In the genomic region with DNA sequence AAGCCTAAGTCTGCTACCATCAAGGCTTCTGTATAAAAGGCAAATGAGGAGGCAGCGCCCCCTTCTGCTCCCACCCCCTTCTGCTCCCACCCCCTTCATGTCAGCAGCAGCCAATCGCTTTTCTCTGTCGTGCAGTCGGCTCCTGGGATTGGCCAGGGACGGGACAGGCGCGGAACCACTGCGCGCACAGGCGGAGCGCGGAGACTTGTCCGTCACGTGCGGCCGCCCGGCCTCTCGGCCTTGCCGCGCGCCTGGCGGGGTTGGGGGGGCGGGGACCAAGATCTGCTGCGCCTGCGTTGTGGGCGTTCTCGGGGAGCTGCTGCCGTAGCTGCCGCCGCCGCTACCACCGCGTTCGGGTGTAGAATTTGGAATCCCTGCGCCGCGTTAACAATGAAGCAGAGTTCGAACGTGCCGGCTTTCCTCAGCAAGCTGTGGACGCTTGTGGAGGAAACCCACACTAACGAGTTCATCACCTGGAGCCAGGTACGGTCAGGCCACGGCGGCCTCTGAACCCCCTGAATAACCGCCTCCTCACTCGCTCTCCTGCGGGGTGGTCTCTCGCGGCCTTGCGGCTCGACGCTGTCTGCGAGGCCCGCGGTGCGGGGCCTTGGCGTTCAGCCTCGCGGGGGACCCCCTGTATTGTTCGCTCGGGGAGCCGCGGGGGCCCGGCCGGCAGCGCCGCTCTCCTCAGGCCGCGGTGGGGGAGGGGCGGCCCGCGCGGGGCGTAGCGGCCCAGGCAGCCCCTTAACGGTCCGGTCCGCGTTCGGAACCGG, we compare ENCODE assay signal across 1 cellular context.
TF ChIP-seq lines count a peak whose summit lies in the region.

A gene with protein sequence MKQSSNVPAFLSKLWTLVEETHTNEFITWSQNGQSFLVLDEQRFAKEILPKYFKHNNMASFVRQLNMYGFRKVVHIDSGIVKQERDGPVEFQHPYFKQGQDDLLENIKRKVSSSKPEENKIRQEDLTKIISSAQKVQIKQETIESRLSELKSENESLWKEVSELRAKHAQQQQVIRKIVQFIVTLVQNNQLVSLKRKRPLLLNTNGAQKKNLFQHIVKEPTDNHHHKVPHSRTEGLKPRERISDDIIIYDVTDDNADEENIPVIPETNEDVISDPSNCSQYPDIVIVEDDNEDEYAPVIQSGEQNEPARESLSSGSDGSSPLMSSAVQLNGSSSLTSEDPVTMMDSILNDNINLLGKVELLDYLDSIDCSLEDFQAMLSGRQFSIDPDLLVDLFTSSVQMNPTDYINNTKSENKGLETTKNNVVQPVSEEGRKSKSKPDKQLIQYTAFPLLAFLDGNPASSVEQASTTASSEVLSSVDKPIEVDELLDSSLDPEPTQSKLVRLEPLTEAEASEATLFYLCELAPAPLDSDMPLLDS (plus strand): TSS at position 305 of the 773 bp plus-strand sequence. CDS start 86 bp downstream, at position 391.

TF ChIP-seq in HepG2, 621 proteins besides CTCF, POLR2A, EP300 and RAD21 (continued from another document and continues in another):
- TF ChIP-seq, protein P1, sequence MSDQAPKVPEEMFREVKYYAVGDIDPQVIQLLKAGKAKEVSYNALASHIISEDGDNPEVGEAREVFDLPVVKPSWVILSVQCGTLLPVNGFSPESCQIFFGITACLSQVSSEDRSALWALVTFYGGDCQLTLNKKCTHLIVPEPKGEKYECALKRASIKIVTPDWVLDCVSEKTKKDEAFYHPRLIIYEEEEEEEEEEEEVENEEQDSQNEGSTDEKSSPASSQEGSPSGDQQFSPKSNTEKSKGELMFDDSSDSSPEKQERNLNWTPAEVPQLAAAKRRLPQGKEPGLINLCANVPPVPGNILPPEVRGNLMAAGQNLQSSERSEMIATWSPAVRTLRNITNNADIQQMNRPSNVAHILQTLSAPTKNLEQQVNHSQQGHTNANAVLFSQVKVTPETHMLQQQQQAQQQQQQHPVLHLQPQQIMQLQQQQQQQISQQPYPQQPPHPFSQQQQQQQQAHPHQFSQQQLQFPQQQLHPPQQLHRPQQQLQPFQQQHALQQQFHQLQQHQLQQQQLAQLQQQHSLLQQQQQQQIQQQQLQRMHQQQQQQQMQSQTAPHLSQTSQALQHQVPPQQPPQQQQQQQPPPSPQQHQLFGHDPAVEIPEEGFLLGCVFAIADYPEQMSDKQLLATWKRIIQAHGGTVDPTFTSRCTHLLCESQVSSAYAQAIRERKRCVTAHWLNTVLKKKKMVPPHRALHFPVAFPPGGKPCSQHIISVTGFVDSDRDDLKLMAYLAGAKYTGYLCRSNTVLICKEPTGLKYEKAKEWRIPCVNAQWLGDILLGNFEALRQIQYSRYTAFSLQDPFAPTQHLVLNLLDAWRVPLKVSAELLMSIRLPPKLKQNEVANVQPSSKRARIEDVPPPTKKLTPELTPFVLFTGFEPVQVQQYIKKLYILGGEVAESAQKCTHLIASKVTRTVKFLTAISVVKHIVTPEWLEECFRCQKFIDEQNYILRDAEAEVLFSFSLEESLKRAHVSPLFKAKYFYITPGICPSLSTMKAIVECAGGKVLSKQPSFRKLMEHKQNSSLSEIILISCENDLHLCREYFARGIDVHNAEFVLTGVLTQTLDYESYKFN (CRISPR knock-in tag; conservative IDR thresholded peaks at IDR 0.05), result peak; percentile 43
- TF ChIP-seq ZNF224 (CRISPR knock-in tag; IDR thresholded peaks at IDR 0.05) (no peak), ZNF10 (CRISPR knock-in tag; IDR thresholded peaks at IDR 0.05; ENCODE audit: borderline replicate concordance, low read depth) (no peak), KLF9 (CRISPR knock-in tag; IDR thresholded peaks at IDR 0.05; ENCODE audit: low read depth) (no peak), MZF1 (CRISPR knock-in tag; IDR thresholded peaks at IDR 0.05; ENCODE audit: borderline replicate concordance) (0 out of 2 replicates have a peak, but pooled peaks have one; percentile 48), ZNF629 (CRISPR knock-in tag; conservative IDR thresholded peaks at IDR 0.05) (0 out of 2 replicates have a peak, but pooled peaks have one; percentile 8), IKZF1 (IDR thresholded peaks at IDR 0.05) (no peak), KDM1A (CRISPR knock-in tag; IDR thresholded peaks at IDR 0.05) (no peak), ZNF549 (CRISPR knock-in tag; IDR thresholded peaks at IDR 0.05) (peak; percentile 50; the same call in 1 of the 2 replicates), ZNF598 (CRISPR knock-in tag; IDR thresholded peaks at IDR 0.05; ENCODE audit: borderline replicate concordance) (peak; percentile 69; the same call in 1 of the 2 replicates), ZNF709 (CRISPR knock-in tag; IDR thresholded peaks at IDR 0.05) (0 out of 2 replicates have a peak, but pooled peaks have one; percentile 53), BCL6 (CRISPR knock-in tag; IDR thresholded peaks at IDR 0.05) (peak; percentile 32; the same call in 1 of the 2 replicates), ZNF101 (CRISPR knock-in tag; IDR thresholded peaks at IDR 0.05; ENCODE audit: borderline replicate concordance, low read depth) (no peak), ZNF781 (CRISPR knock-in tag; IDR thresholded peaks at IDR 0.05; ENCODE audit: borderline replicate concordance, not compliant biosample characterization) (peak; percentile 25), MXI1 (IDR thresholded peaks at IDR 0.05; ENCODE audit: borderline replicate concordance, low read depth, low read length) (peak; percentile 78; the same call in 1 of the 3 replicates), HDAC2 (CRISPR knock-in tag; IDR thresholded peaks at IDR 0.05) (peak; percentile 51), ISX (CRISPR knock-in tag; conservative IDR thresholded peaks at IDR 0.05) (0 out of 2 replicates have a peak, but pooled peaks have one; percentile 51), ZNF232 (CRISPR knock-in tag; IDR thresholded peaks at IDR 0.05; ENCODE audit: borderline replicate concordance) (peak; percentile 89; the same call in 1 of the 2 replicates), ZNF570 (CRISPR knock-in tag; IDR thresholded peaks at IDR 0.05; ENCODE audit: borderline replicate concordance) (no peak)
- TF ChIP-seq, protein P2, sequence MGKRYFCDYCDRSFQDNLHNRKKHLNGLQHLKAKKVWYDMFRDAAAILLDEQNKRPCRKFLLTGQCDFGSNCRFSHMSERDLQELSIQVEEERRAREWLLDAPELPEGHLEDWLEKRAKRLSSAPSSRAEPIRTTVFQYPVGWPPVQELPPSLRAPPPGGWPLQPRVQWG (CRISPR knock-in tag; IDR thresholded peaks at IDR 0.05; ENCODE audit: borderline replicate concordance, low read depth), result no peak
- TF ChIP-seq, protein P3, sequence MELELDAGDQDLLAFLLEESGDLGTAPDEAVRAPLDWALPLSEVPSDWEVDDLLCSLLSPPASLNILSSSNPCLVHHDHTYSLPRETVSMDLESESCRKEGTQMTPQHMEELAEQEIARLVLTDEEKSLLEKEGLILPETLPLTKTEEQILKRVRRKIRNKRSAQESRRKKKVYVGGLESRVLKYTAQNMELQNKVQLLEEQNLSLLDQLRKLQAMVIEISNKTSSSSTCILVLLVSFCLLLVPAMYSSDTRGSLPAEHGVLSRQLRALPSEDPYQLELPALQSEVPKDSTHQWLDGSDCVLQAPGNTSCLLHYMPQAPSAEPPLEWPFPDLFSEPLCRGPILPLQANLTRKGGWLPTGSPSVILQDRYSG (CRISPR knock-in tag; IDR thresholded peaks at IDR 0.05), result peak; percentile 77
- TF ChIP-seq, protein P4, sequence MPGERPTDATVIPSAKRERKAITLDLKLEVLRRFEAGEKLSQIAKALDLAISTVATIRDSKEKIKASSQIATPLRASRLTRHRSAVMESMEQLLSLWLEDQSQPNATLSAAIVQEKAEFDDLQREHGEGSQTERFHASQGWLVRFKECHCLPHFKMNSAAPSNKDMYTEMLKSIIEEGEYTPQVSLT (CRISPR knock-in tag; IDR thresholded peaks at IDR 0.05; ENCODE audit: borderline replicate concordance, low read depth), result no peak
- TF ChIP-seq, protein P5, sequence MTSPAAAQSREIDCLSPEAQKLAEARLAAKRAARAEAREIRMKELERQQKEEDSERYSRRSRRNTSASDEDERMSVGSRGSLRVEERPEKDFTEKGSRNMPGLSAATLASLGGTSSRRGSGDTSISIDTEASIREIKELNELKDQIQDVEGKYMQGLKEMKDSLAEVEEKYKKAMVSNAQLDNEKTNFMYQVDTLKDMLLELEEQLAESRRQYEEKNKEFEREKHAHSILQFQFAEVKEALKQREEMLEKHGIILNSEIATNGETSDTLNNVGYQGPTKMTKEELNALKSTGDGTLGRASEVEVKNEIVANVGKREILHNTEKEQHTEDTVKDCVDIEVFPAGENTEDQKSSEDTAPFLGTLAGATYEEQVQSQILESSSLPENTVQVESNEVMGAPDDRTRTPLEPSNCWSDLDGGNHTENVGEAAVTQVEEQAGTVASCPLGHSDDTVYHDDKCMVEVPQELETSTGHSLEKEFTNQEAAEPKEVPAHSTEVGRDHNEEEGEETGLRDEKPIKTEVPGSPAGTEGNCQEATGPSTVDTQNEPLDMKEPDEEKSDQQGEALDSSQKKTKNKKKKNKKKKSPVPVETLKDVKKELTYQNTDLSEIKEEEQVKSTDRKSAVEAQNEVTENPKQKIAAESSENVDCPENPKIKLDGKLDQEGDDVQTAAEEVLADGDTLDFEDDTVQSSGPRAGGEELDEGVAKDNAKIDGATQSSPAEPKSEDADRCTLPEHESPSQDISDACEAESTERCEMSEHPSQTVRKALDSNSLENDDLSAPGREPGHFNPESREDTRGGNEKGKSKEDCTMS (CRISPR knock-in tag; conservative IDR thresholded peaks at IDR 0.05), result no peak
- TF ChIP-seq, protein P6, sequence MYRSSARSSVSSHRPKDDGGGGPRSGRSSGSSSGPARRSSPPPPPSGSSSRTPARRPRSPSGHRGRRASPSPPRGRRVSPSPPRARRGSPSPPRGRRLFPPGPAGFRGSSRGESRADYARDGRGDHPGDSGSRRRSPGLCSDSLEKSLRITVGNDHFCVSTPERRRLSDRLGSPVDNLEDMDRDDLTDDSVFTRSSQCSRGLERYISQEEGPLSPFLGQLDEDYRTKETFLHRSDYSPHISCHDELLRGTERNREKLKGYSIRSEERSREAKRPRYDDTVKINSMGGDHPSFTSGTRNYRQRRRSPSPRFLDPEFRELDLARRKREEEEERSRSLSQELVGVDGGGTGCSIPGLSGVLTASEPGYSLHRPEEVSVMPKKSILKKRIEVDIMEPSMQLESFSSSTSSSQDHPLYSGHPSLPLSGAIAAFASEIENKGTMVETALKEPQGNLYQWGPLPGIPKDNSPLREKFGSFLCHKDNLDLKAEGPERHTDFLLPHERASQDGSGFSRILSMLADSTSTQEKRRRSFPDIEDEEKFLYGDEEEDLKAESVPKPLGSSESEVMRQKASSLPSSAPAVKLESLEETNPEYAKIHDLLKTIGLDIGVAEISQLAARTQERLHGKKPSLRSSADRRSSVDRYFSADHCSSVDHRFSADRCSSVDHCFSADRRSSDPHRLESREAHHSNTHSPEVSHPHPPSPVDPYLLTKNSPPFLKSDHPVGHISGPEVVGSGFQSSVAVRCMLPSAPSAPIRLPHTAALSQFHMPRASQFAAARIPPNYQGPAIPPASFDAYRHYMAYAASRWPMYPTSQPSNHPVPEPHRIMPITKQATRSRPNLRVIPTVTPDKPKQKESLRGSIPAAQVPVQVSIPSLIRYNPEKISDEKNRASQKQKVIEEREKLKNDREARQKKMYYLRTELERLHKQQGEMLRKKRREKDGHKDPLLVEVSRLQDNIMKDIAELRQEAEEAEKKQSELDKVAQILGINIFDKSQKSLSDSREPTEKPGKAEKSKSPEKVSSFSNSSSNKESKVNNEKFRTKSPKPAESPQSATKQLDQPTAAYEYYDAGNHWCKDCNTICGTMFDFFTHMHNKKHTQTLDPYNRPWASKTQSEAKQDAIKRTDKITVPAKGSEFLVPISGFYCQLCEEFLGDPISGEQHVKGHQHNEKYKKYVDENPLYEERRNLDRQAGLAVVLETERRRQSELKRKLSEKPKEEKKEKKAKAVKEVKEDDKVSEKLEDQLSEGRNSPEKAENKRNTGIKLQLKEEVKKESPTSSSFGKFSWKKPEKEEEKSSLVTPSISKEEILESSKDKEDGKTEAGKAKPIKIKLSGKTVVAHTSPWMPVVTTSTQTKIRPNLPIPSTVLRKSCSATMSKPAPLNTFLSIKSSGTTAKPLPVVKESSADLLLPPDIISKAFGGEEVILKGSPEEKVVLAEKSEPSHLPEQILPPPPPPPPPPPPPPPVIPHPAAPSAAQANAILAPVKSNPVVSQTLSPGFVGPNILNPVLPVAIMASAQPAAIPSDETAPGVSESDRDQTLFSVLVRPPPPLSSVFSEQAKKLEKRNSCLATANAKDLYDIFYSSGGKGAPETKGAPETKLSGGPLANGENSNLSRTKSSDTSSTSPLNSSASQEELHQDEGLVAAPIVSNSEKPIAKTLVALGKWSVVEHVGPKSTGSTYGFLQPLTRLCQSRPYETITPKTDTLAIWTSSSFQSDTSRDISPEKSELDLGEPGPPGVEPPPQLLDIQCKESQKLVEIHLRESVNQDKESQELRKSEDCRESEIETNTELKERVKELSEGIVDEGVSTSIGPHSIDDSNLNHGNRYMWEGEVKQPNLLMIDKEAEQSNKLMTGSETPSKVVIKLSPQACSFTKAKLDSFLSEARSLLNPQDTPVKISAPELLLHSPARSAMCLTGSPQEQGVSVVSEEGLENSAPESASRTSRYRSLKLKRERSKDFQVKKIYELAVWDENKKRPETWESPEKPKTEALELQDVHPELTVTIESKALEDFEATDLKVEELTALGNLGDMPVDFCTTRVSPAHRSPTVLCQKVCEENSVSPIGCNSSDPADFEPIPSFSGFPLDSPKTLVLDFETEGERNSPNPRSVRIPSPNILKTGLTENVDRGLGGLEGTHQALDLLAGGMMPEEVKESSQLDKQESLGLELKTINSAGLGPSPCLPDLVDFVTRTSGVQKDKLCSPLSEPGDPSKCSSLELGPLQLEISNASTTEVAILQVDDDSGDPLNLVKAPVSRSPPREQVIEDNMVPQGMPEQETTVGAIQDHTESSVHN (CRISPR knock-in tag; IDR thresholded peaks at IDR 0.05), result peak; percentile 77; the same call in 1 of the 2 replicates
- TF ChIP-seq, protein P7, sequence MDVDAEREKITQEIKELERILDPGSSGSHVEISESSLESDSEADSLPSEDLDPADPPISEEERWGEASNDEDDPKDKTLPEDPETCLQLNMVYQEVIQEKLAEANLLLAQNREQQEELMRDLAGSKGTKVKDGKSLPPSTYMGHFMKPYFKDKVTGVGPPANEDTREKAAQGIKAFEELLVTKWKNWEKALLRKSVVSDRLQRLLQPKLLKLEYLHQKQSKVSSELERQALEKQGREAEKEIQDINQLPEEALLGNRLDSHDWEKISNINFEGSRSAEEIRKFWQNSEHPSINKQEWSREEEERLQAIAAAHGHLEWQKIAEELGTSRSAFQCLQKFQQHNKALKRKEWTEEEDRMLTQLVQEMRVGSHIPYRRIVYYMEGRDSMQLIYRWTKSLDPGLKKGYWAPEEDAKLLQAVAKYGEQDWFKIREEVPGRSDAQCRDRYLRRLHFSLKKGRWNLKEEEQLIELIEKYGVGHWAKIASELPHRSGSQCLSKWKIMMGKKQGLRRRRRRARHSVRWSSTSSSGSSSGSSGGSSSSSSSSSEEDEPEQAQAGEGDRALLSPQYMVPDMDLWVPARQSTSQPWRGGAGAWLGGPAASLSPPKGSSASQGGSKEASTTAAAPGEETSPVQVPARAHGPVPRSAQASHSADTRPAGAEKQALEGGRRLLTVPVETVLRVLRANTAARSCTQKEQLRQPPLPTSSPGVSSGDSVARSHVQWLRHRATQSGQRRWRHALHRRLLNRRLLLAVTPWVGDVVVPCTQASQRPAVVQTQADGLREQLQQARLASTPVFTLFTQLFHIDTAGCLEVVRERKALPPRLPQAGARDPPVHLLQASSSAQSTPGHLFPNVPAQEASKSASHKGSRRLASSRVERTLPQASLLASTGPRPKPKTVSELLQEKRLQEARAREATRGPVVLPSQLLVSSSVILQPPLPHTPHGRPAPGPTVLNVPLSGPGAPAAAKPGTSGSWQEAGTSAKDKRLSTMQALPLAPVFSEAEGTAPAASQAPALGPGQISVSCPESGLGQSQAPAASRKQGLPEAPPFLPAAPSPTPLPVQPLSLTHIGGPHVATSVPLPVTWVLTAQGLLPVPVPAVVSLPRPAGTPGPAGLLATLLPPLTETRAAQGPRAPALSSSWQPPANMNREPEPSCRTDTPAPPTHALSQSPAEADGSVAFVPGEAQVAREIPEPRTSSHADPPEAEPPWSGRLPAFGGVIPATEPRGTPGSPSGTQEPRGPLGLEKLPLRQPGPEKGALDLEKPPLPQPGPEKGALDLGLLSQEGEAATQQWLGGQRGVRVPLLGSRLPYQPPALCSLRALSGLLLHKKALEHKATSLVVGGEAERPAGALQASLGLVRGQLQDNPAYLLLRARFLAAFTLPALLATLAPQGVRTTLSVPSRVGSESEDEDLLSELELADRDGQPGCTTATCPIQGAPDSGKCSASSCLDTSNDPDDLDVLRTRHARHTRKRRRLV (CRISPR knock-in tag; IDR thresholded peaks at IDR 0.05), result peak; percentile 67; the same call in 1 of the 2 replicates
